ENCODE assay signal across 8 cellular contexts in the genomic region with DNA sequence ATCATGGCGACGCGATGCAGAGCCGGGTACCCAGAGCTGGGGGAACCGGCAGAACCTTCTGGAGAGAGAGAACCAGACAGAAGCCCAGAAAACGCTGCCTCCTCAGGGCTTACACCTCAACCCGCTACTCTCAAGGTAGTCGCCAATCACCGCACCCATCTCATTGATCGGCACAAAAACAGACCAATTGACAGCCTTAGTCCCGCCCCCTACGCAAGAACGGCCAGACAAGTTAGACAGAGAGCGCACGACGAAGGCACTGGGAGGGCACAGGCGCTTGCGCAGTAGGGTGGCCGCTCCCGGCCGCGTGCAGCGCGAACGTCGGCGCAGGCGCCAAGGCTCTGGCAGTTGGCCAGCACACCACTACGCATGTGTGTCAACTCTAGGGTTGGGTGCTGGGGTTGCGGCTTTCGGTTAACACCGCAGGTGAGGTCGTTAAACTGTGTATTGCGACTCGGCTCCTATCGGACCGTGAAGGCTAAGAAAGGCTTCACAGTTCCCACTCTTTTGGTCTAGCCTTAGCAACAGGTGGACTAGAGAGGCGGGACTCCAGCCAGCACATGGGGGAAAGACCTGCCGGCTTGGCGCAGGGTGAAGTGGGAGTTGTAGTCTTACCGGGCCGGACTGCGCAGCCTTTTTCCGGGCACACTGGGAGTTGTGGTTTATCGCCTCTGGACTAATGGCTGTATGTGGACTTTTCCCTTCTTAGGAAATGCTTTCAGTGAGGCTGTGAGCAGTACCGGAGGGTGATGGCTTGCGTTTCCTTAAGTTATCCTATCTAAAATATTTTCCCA. TPM values are rescaled to one million over a fixed set of nuclear protein-coding genes. Genes with fewer than 3 reads are reported as not detected.
A peak's percentile ranks its signal among the peaks of the same experiment; 100 is the strongest.
DNase-seq lines count a peak whose midpoint lies in the region; ATAC-seq, FAIRE-seq and TF ChIP-seq lines count a peak whose summit lies in the region.

A gene (minus strand): TSS at position 113 of the 794 bp plus-strand sequence. CDS start 108 bp downstream, at position 5.
A gene (plus strand): TSS at position 347 of the 794 bp plus-strand sequence. CDS start 1,232 bp downstream, outside the sequence.

- ATAC-seq in GM19397 (IDR thresholded peaks at IDR 0.05; ENCODE audit: unreplicated experiment): peak; percentile 92
- peak; percentile 88 for ATAC-seq in HG03565 (IDR thresholded peaks at IDR 0.05; ENCODE audit: unreplicated experiment)
- ATAC-seq in HepG2: peak; percentile 94

- POLR2A ChIA-PET in HepG2 (lab: Yijun Ruan, JAX): interaction anchor here (0.7 to 2.9 kb wide), 9 partner anchors 21 to 220 kb away, joined by 3 to 22 read pairs (median 5); a partner anchor contains a TSS

- no TSS peak for BruUV-seq in HepG2 (replicated peaks; lab: Mats Ljungman, UMichigan)

- peak within 1 kb of the TSS; percentile 88 for H3K4me2 ChIP-seq in HepG2 (ENCODE audit: low read depth, low read length)

- TF ChIP-seq CTCF in HepG2 (CRISPR knock-in tag; IDR thresholded peaks at IDR 0.05): no peak

- in situ Hi-C loops in HepG2 (cut with HindIII; ENCODE audit: extremely low pct_ligation_motif_present, low pct_unique_long_range_greater_than_20kb): no loop called here

- peaks cover 17% of the 10 kb centered on the region for H4K20me1 ChIP-seq in HepG2 (ENCODE audit: insufficient read depth, low read length)

- H3K4me3 ChIP-seq in HepG2 (replicated peaks in 1 of 3; ENCODE audit: insufficient read depth in 1 of 3, low read depth in 2 of 3, low read length in 3 of 3): peak within 1 kb of the TSS; percentile 87 to 94 (median 92)

- CTCF ChIA-PET in HepG2 (lab: Yijun Ruan, JAX; ENCODE audit: low intra/inter-chr PET ratio, low total read pairs): no interaction called here

- DNase-seq in CD1c-positive myeloid dendritic cell (ENCODE audit: extremely low spot score): peak; percentile 99
- peak; percentile 99 for DNase-seq in NCI-H748 treated with DMSO at 0.1 percent for 48 hours (lab: John Stamatoyannopoulos, UW)
- DNase-seq in activated CD4-positive, alpha-beta T cell treated with anti-CD3 and anti-CD28 coated beads, Interleukin-2, amount 50 U/mL, for 4 hours: peak; percentile 98
- DNase-seq in dermis microvascular lymphatic vessel endothelial cell (ENCODE audit: low read depth in 2 of 2): peak; percentile 100
- peak; percentile 99 for DNase-seq in HepG2 (ENCODE audit: low spot score)
- peak; percentile 99 to 100 for DNase-seq in stimulated activated CD4-positive, alpha-beta T cell treated with anti-CD3 and anti-CD28 coated beads, Interleukin-2, amount 100 ng/mL, for 48 hours

- H3K9me3 ChIP-seq in HepG2 (ENCODE audit: low read length): no peaks in the 10 kb centered on the region

- H3K79me2 ChIP-seq in HepG2 (ENCODE audit: insufficient read depth, low read length): peaks cover 42% of the 10 kb centered on the region

- peak; percentile 99 for FAIRE-seq in HepG2 (lab: Jason Lieb, UNC)

- H2AFZ ChIP-seq in HepG2 (ENCODE audit: low read length): peak within 1 kb of the TSS; percentile 96

- peaks cover 2 to 25% of the 10 kb centered on the region in 2 experiments; a peak in 3 of 5 replicates for H3K36me3 ChIP-seq in HepG2 (replicated peaks in 1 of 2; ENCODE audit: control insufficient read depth in 1 of 2, insufficient read depth in 2 of 2, low read length in 2 of 2)

- H3K4me1 ChIP-seq in HepG2 (ENCODE audit: insufficient read depth, low read length): peaks cover 25% of the 10 kb centered on the region

- WGBS in HepG2 (ENCODE audit: low lambda C conversion rate): 0% methylated on average over 6 of the region's 47 CpGs

- intact Hi-C loops in HepG2 (cut with micrococcal nuclease; ENCODE audit: unreplicated experiment): loop anchor here (5.0 kb wide), 2 partner anchors 34 to 46 kb away; no protein-coding TSS in a partner anchor

- TF ChIP-seq POLR2A in HepG2 (IDR thresholded peaks at IDR 0.05; ENCODE audit: insufficient read depth in 1 of 2, low read depth in 2 of 2, low read length in 2 of 2): peak; percentile 78 to 88

- H3K27ac ChIP-seq in HepG2 (ENCODE audit: extremely low read length, insufficient read depth, low read length): peak within 1 kb of the TSS; percentile 85

- peak; percentile 5; the same call in 1 of the 2 replicates for TF ChIP-seq RAD21 in HepG2 (CRISPR knock-in tag; IDR thresholded peaks at IDR 0.05)

- 0 out of 4 replicates have a peak, but pooled peaks of 1 of the 2 experiments have one; percentile 29 for TF ChIP-seq EP300 in HepG2 (IDR thresholded peaks at IDR 0.05; ENCODE audit: low read depth in 2 of 2, low read length in 2 of 2)
- peak; percentile 40; the same call in 1 of the 2 replicates for TF ChIP-seq EP300 in HepG2 (CRISPR knock-in tag; IDR thresholded peaks at IDR 0.05; ENCODE audit: borderline replicate concordance)

- no peaks in the 10 kb centered on the region; a peak in 1 of 5 replicates for H3K27me3 ChIP-seq in HepG2 (ENCODE audit: control insufficient read depth in 1 of 2, insufficient read depth in 2 of 2, low read length in 2 of 2)

- peak within 1 kb of the TSS; percentile 85 for H3K9ac ChIP-seq in HepG2 (ENCODE audit: insufficient read depth, low read depth, low read length)

TF ChIP-seq in HepG2, 621 proteins besides CTCF, POLR2A, EP300 and RAD21 (continues in another document):
- TF ChIP-seq SRSF9 (IDR thresholded peaks at IDR 0.05; ENCODE audit: borderline replicate concordance, insufficient read depth, low read depth, low read length, poor library complexity, severe bottlenecking) (no peak), ZNF772 (CRISPR knock-in tag; IDR thresholded peaks at IDR 0.05) (no peak; the same call in 1 of the 2 replicates), STAT5B (CRISPR knock-in tag; IDR thresholded peaks at IDR 0.05) (no peak), ZNF225 (CRISPR knock-in tag; IDR thresholded peaks at IDR 0.05) (no peak)
- TF ChIP-seq, protein P1, sequence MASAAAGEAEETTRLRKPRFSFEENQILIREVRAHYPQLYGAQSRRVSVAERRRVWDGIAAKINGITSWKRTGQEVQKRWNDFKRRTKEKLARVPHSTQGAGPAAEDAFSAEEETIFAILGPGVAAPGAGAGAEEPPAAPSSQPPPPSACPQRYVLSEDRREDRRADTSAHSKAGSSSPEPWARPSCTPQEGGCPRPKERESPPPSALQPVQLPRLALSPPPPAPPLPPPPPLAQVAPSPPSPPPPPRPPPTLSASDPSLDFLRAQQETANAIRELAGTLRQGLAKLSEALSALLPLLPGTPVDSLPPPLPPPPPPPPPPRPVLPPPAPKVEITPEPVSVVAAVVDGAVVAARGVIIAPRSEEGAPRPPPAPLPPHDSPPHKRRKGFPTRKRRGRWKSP (CRISPR knock-in tag; IDR thresholded peaks at IDR 0.05): no peak

RNA-seq across cellular contexts. Expression of the first gene that starts in this region (rescaled TPM):
- total RNA-seq in dermis microvascular lymphatic vessel endothelial cell: 495 and 559 TPM in 2 replicates
- 615 and 870 TPM in 2 replicates for total RNA-seq in HepG2 (2016; rRNA removed; fragmentation: Illumina TruSeq; extraction: Trizol)
- total RNA-seq in HepG2 (2016; cell fraction: cytosol; rRNA removed; fragmentation: Illumina TruSeq; extraction: Trizol; ENCODE audit: low read depth): 207 and 214 TPM in 2 replicates
- total RNA-seq in HepG2 (2016; cell fraction: insoluble cytoplasmic fraction; rRNA removed; fragmentation: Illumina TruSeq; extraction: Trizol): 624 and 897 TPM in 2 replicates
- total RNA-seq in HepG2 (2016; cell fraction: membrane; rRNA removed; fragmentation: Illumina TruSeq; extraction: Trizol): 301 and 320 TPM in 2 replicates
- total RNA-seq in HepG2 (2016; cell fraction: nucleus; rRNA removed; fragmentation: Illumina TruSeq; extraction: Trizol): 255 and 260 TPM in 2 replicates
- 301 and 319 TPM in 2 replicates for polyA plus RNA-seq in HepG2 (2011; rRNA removed)
- polyA plus RNA-seq in HepG2 (2011; cell fraction: cytosol; rRNA removed): 366 and 378 TPM in 2 replicates
- polyA plus RNA-seq in HepG2 (2011; cell fraction: nucleus; rRNA removed): 96.9 and 114 TPM in 2 replicates
- polyA plus RNA-seq in HepG2 (2012): 221 and 275 TPM in 2 replicates
- 103 and 105 TPM in 2 replicates for polyA plus RNA-seq in HepG2 (2016; cell fraction: cytosol; fragmentation: Illumina TruSeq; extraction: Trizol; ENCODE audit: low read depth)
- polyA plus RNA-seq in HepG2 (2016; cell fraction: insoluble cytoplasmic fraction; fragmentation: Illumina TruSeq; extraction: Trizol; ENCODE audit: low read depth): 652 and 701 TPM in 2 replicates
- polyA plus RNA-seq in HepG2 (2016; cell fraction: membrane; fragmentation: Illumina TruSeq; extraction: Trizol; ENCODE audit: low read depth): 159 and 175 TPM in 2 replicates
- 306 and 309 TPM in 2 replicates for polyA plus RNA-seq in HepG2 (2016; cell fraction: nucleus; fragmentation: Illumina TruSeq; extraction: Trizol; ENCODE audit: insufficient read depth, low read depth)
- 227 and 626 TPM in 2 replicates for polyA minus RNA-seq in HepG2 (2011; rRNA and poly(A)+ RNA removed; ENCODE audit: low replicate concordance)
- polyA minus RNA-seq in HepG2 (2011; cell fraction: cytosol; rRNA and poly(A)+ RNA removed): 253 and 292 TPM in 2 replicates
- 83.3 and 153 TPM in 2 replicates for polyA minus RNA-seq in HepG2 (2011; cell fraction: nucleus; rRNA and poly(A)+ RNA removed)

RNA-seq across cellular contexts. Expression of the second gene that starts in this region (rescaled TPM):
- total RNA-seq in dermis microvascular lymphatic vessel endothelial cell (not detected in 2 replicates), HepG2 (2016; rRNA removed; fragmentation: Illumina TruSeq; extraction: Trizol) (1.6 and 2.6 TPM in 2 replicates)
- total RNA-seq in HepG2 (2016; cell fraction: cytosol; rRNA removed; fragmentation: Illumina TruSeq; extraction: Trizol; ENCODE audit: low read depth): 3.1 and 3.2 TPM in 2 replicates
- total RNA-seq in HepG2 (2016; cell fraction: insoluble cytoplasmic fraction; rRNA removed; fragmentation: Illumina TruSeq; extraction: Trizol): 1.7 and 2.4 TPM in 2 replicates
- total RNA-seq in HepG2 (2016; cell fraction: membrane; rRNA removed; fragmentation: Illumina TruSeq; extraction: Trizol): 1.8 and 4.6 TPM in 2 replicates
- total RNA-seq in HepG2 (2016; cell fraction: nucleus; rRNA removed; fragmentation: Illumina TruSeq; extraction: Trizol): 1.3 and 1.8 TPM in 2 replicates
- 1.5 and 1.6 TPM in 2 replicates for polyA plus RNA-seq in HepG2 (2011; rRNA removed)
- polyA plus RNA-seq in HepG2 (2011; cell fraction: cytosol; rRNA removed): 2.1 and 3.4 TPM in 2 replicates
- polyA plus RNA-seq in HepG2 (2011; cell fraction: nucleus; rRNA removed): 0.64 and 1.1 TPM in 2 replicates
- polyA plus RNA-seq in HepG2 (2012): 1.0 and 1.6 TPM in 2 replicates
- 3.0 and 3.7 TPM in 2 replicates for polyA plus RNA-seq in HepG2 (2016; cell fraction: cytosol; fragmentation: Illumina TruSeq; extraction: Trizol; ENCODE audit: low read depth)
- 2.9 and 3.8 TPM in 2 replicates for polyA plus RNA-seq in HepG2 (2016; cell fraction: insoluble cytoplasmic fraction; fragmentation: Illumina TruSeq; extraction: Trizol; ENCODE audit: low read depth)
- 3.6 and 4.2 TPM in 2 replicates for polyA plus RNA-seq in HepG2 (2016; cell fraction: membrane; fragmentation: Illumina TruSeq; extraction: Trizol; ENCODE audit: low read depth)
- polyA plus RNA-seq in HepG2 (2016; cell fraction: nucleus; fragmentation: Illumina TruSeq; extraction: Trizol; ENCODE audit: insufficient read depth, low read depth): 1.3 TPM in 1 of 2 replicates, not detected in the other
- polyA minus RNA-seq in HepG2 (2011; rRNA and poly(A)+ RNA removed; ENCODE audit: low replicate concordance): 0.88 and 2.1 TPM in 2 replicates
- not detected in 2 replicates for polyA minus RNA-seq in HepG2 (2011; cell fraction: cytosol; rRNA and poly(A)+ RNA removed)
- polyA minus RNA-seq in HepG2 (2011; cell fraction: nucleus; rRNA and poly(A)+ RNA removed): 1.3 TPM in 1 of 2 replicates, not detected in the other

Comparison
In these comparisons a context has a peak if more than half of its experiments do, and no peak if none do; other contexts are left out.
1. Peak in every context shown above with its lines: DNase-seq, ATAC-seq, H3K4me3 ChIP-seq and H3K27ac ChIP-seq.